ENCODE assay signal across 10 cellular contexts in the genomic region with DNA sequence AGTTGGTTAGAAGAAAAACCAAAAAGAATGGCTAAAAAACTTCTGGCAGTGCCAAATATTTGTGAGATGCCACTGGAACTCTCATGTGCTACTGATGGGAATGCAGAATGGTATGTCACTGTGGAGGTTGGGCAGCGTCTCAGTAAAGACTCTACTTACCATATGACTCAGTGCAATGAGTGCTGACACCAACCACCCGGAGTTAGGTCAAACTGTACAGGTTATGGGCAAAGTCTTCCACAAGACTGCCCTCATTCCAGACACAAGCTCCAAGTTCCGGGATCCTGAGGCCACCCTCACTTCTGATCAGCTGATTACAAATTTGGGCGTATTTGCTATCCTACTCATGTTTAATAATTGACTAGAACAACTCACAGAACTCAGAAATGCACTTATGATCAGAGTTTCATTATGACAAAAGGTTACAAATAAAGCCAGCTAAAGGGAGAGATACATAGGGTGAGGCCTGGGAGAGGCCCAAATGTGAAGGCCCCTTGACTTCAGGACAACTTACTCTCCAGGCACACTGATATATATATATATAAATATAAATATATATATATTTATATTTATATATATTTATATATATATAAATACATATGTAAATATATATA.
A peak's percentile ranks its signal among the peaks of the same experiment; 100 is the strongest.
DNase-seq lines count a peak whose midpoint lies in the region; ATAC-seq and TF ChIP-seq lines count a peak whose summit lies in the region.
"Had no signal": no experiment of that assay in that cellular context is flagged by ENCODE, and none has a peak within 500 bp of the region (broad histone marks: within the 10 kb centered on the region; RNA-seq: fewer than 3 reads in every experiment).

No MANE protein-coding gene starts in this region.

- no peak overlapping the region for H3K4me3 ChIP-seq in retinal pigment epithelial cell (ENCODE audit: low read length)
- H3K4me3 ChIP-seq: heart left ventricle, skin epidermis had no signal

- DNase-seq in astrocyte of the hippocampus (ENCODE audit: low read depth, low spot score) (peak; percentile 86), retinal pigment epithelial cell (ENCODE audit: low read depth) (peak; percentile 66), T-helper 9 cell (no peak), NCI-H82 treated with DMSO at 0.1 percent for 48 hours (lab: John Stamatoyannopoulos, UW; ENCODE audit: unreplicated experiment) (no peak)
- no peak for DNase-seq in activated effector memory CD4-positive, alpha-beta T cell treated with Interleukin-2 at 50 U/mL for 16 hours
- DNase-seq: NCI-H1436 had no signal

- no peak for TF ChIP-seq CTCF in retinal pigment epithelial cell (conservative IDR thresholded peaks at IDR 0.05; ENCODE audit: low read depth, low read length)

- ATAC-seq in GM18907 (IDR thresholded peaks at IDR 0.05; ENCODE audit: unreplicated experiment) (peak; percentile 77), HG02981 (IDR thresholded peaks at IDR 0.05; ENCODE audit: unreplicated experiment) (peak; percentile 88)

Comparison
In these comparisons a context has a peak if more than half of its experiments do, and no peak if none do; other contexts are left out.
1. DNase-seq: peak in astrocyte of the hippocampus (single experiment) and retinal pigment epithelial cell (single experiment); none in T-helper 9 cell (single experiment), NCI-H82 treated with DMSO at 0.1 percent for 48 hours (single experiment) and activated effector memory CD4-positive, alpha-beta T cell treated with Interleukin-2 at 50 U/mL for 16 hours (single experiment).